ENCODE assay signal across 9 cellular contexts in the genomic region with DNA sequence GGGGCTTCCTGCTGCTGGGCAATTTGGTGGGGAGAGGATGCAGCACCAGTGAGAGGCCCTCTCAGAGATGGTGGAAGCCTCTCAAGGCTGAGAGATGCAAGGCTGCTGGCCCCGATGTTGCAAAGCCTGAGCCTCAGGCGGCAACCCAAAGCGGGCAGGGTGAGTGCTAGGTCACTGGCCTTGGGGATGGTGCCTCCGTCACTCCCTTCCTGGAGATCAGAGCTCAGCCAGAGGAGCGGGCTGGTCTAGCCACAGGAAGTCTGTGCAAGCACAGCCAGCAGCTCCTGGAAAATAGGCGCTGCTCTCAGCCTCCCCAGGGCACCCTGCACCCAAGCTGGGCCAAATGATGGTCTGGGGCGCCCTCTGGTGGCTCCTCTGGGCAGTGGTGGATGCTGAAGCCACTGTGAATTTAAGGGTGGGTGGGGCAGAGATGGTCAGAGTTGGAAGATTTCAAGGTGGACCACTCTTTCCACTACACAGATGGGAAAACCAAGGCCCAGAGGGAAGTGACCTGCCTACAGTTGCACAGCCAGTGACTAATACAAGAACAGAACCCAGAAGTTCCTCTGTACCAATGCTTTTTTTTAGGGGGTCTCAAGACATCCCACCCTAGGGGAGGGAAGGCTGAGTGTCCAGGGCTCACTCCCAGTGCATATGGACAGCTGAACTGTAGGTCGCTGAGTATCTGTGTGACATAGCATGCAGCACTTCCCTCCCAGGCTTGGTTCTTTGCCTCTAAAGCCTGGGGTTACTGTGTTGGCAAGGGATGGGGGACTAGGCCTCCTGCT. TPM values are rescaled to one million over a fixed set of nuclear protein-coding genes. Genes with fewer than 3 reads are reported as not detected.
DNase-seq lines count a peak whose midpoint lies in the region; ATAC-seq and TF ChIP-seq lines count a peak whose summit lies in the region.
"Had no signal": no experiment of that assay in that cellular context is flagged by ENCODE, and none has a peak within 500 bp of the region (broad histone marks: within the 10 kb centered on the region; RNA-seq: fewer than 3 reads in every experiment).

No MANE protein-coding gene starts in this region.

- H3K9me3 ChIP-seq in CD8-positive, alpha-beta memory T cell (ENCODE audit: low read length), result no peaks in the 10 kb centered on the region
- no peaks in the 10 kb centered on the region for H3K9me3 ChIP-seq in smooth muscle cell (replicated peaks; ENCODE audit: low read depth)

- ATAC-seq in HG03354 (IDR thresholded peaks at IDR 0.05; ENCODE audit: poor library complexity, severe bottlenecking, unreplicated experiment), result no peak

- peaks cover 8% of the 10 kb centered on the region for H3F3A ChIP-seq in smooth muscle cell (ENCODE audit: low read depth)

- H3K27me3 ChIP-seq in CD8-positive, alpha-beta memory T cell (ENCODE audit: insufficient read depth, low read length, poor library complexity, severe bottlenecking), result no peaks in the 10 kb centered on the region
- no peaks in the 10 kb centered on the region for H3K27me3 ChIP-seq in smooth muscle cell (ENCODE audit: low read depth)

- no peaks in the 10 kb centered on the region for H4K20me1 ChIP-seq in smooth muscle cell (ENCODE audit: low read depth)

- POLR2A ChIA-PET in CD8-positive, alpha-beta memory T cell (lab: Charles Lee), result interaction anchor here (0.6 kb wide), 1 partner anchor 130 kb away, joined by 3 read pairs; no protein-coding TSS in a partner anchor

- no peaks in the 10 kb centered on the region for H3K36me3 Mint-ChIP-seq in CD8-positive, alpha-beta memory T cell

- H3K4me3 Mint-ChIP-seq in CD8-positive, alpha-beta memory T cell, result peak overlapping the region in 2 of 7 donors; percentile 26 to 37

- CTCF ChIA-PET in CD8-positive, alpha-beta memory T cell (lab: Charles Lee), result interaction anchor here (0.6 to 9.6 kb wide), 18 partner anchors 9 to 800 kb away, joined by 3 to 186 read pairs (median 4); partner anchors contain the start of gene C20orf203

- no peaks in the 10 kb centered on the region for H3K36me3 ChIP-seq in CD8-positive, alpha-beta memory T cell (ENCODE audit: insufficient read depth, low read length)
- no peaks in the 10 kb centered on the region for H3K36me3 ChIP-seq in smooth muscle cell (ENCODE audit: low read depth)

- H3K4me2 ChIP-seq in smooth muscle cell, result no peak overlapping the region

- TF ChIP-seq CTCF in astrocyte of the spinal cord (IDR thresholded peaks at IDR 0.05; ENCODE audit: low read depth, low read length) (peak; percentile 91), smooth muscle cell (IDR thresholded peaks at IDR 0.05; ENCODE audit: borderline replicate concordance, insufficient read depth, poor library complexity, severe bottlenecking) (peak; percentile 100)

- DNase-seq in CD8-positive, alpha-beta memory T cell, result peak; percentile 75 to 90 (median 83)
- DNase-seq in GOT3 (lab: John Stamatoyannopoulos, UW), result peak; percentile 73
- DNase-seq in NCI-H2029 (lab: John Stamatoyannopoulos, UW), result peak; percentile 57
- peak; percentile 94 for DNase-seq in UCSD-AML1 (lab: John Stamatoyannopoulos, UW; ENCODE audit: unreplicated experiment)
- peak; percentile 66 for DNase-seq in astrocyte of the spinal cord (ENCODE audit: low read depth, low spot score)
- DNase-seq in hippocampal formation (lab: John Stamatoyannopoulos, UW), result peak; percentile 71 to 81
- peak; percentile 65 for DNase-seq in smooth muscle cell (lab: John Stamatoyannopoulos, UW; ENCODE audit: unreplicated experiment)

- no peak overlapping the region for H3K4me3 ChIP-seq in CD8-positive, alpha-beta memory T cell (ENCODE audit: low read length)
- H3K4me3 ChIP-seq in astrocyte of the spinal cord (ENCODE audit: low read depth, low read length) (no peak overlapping the region), smooth muscle cell (no peak overlapping the region)

- no peaks in the 10 kb centered on the region for H3K9me3 Mint-ChIP-seq in CD8-positive, alpha-beta memory T cell

- peaks cover 5 to 11% (median 8%) of the 10 kb centered on the region in 3 donors for H3K4me1 Mint-ChIP-seq in CD8-positive, alpha-beta memory T cell

- WGBS in smooth muscle cell (ENCODE audit: low lambda C conversion rate), result 12% methylated on average over 8 of the region's 8 CpGs

- H2AFZ ChIP-seq in smooth muscle cell (ENCODE audit: low read depth), result no peak overlapping the region

- H3K27me3 Mint-ChIP-seq in CD8-positive, alpha-beta memory T cell, result no peaks in the 10 kb centered on the region

- H3K27ac ChIP-seq in CD8-positive, alpha-beta memory T cell (ENCODE audit: low read depth, low read length), result no peak overlapping the region
- H3K27ac ChIP-seq in smooth muscle cell (ENCODE audit: low read depth), result no peak overlapping the region

- H3K4me1 ChIP-seq in CD8-positive, alpha-beta memory T cell (ENCODE audit: insufficient read depth, low read length), result peaks cover 6% of the 10 kb centered on the region
- no peaks in the 10 kb centered on the region for H3K4me1 ChIP-seq in smooth muscle cell (ENCODE audit: low read depth)

- in situ Hi-C loops in astrocyte of the spinal cord (cut with HindIII; ENCODE audit: low sequenced_read_pairs), result no loop called here

- H3K27ac Mint-ChIP-seq in CD8-positive, alpha-beta memory T cell, result peak overlapping the region in 2 of 8 donors; percentile 43 to 47

- H3K79me2 ChIP-seq in smooth muscle cell (ENCODE audit: low read depth), result no peaks in the 10 kb centered on the region

- no peak overlapping the region for H3K9ac ChIP-seq in smooth muscle cell (ENCODE audit: low read depth)

RNA-seq across cellular contexts. Expression of gene C20orf203, which starts 20.8 kb away (rescaled TPM):
- total RNA-seq in CD8-positive, alpha-beta memory T cell, result not detected
- not detected for polyA plus RNA-seq in CD8-positive, alpha-beta memory T cell
- total RNA-seq in smooth muscle cell, result 0.13 TPM in 1 of 2 replicates, not detected in the other
- not detected in 2 replicates for polyA plus RNA-seq in smooth muscle cell
- total RNA-seq: T-helper 1 cell treated with Interleukin-12 subunit alpha and Interleukin-12 subunit beta and Interleukin-4 antibody, amounts not matched to agents 30 ng/mL and 1 ng/mL, for 36 hours had no signal
